Comparison of ENCODE assay signal across 9 cellular contexts in genomic region chr11:66266378-66267038, GRCh38. TPM values are rescaled to one million over a fixed set of nuclear protein-coding genes. Genes with fewer than 3 reads are reported as not detected.
DNase-seq lines count a peak whose midpoint lies in the region; ATAC-seq and TF ChIP-seq lines count a peak whose summit lies in the region.
"Had no signal": no experiment of that assay in that cellular context is flagged by ENCODE, and none has a peak within 500 bp of the region (broad histone marks: within the 10 kb centered on the region; RNA-seq: fewer than 3 reads in every experiment).

No MANE protein-coding gene starts in this region.

- peak overlapping the region; percentile 73 for H3K4me2 ChIP-seq in GM23338
- peak overlapping the region; percentile 96 for H3K4me2 ChIP-seq in skeletal muscle satellite cell (ENCODE audit: low read length)

- DNase-seq in GM23338 (ENCODE audit: low spot score) (no peak), WERI-Rb-1 (no peak), fibroblast of the aortic adventitia (ENCODE audit: low read depth) (no peak), GF-D8 (lab: John Stamatoyannopoulos, UW) (no peak), NCI-H748 treated with DMSO at 0.1 percent for 48 hours (lab: John Stamatoyannopoulos, UW) (no peak), HuH-7 (ENCODE audit: low spot score) (no peak)
- DNase-seq: NCI-H2171 had no signal

- H3F3A ChIP-seq in GM23338 (replicated peaks; ENCODE audit: low read depth), result 0 out of 2 replicates have a peak, but pooled peaks cover 14% of the 10 kb centered on the region

- H3K4me1 ChIP-seq in GM23338 (ENCODE audit: insufficient read depth) (no peaks in the 10 kb centered on the region), skeletal muscle satellite cell (ENCODE audit: control insufficient read depth, insufficient read depth, low read length) (peaks cover 22% of the 10 kb centered on the region)

- H4K20me1 ChIP-seq in GM23338 (replicated peaks; ENCODE audit: insufficient read depth), result peaks cover 7% of the 10 kb centered on the region

- H3K4me1 Mint-ChIP-seq in GM23338, result peaks cover 16% of the 10 kb centered on the region

- H3K27ac ChIP-seq in GM23338 (ENCODE audit: low read depth) (peak overlapping the region; percentile 79; the same call in 1 of the 2 replicates), WERI-Rb-1 (peak overlapping the region; percentile 65)

- no peaks in the 10 kb centered on the region for H3K27me3 ChIP-seq in GM23338 (ENCODE audit: insufficient read depth)
- H3K27me3 ChIP-seq in WERI-Rb-1 (ENCODE audit: insufficient read depth, low read depth, severe bottlenecking), result no peaks in the 10 kb centered on the region
- no peaks in the 10 kb centered on the region for H3K27me3 ChIP-seq in skeletal muscle satellite cell (ENCODE audit: control insufficient read depth, insufficient read depth, low read length)

- peaks cover 10% of the 10 kb centered on the region for H3K27me3 Mint-ChIP-seq in GM23338 (ENCODE audit: insufficient read depth, low read depth, poor library complexity)

- H2AFZ ChIP-seq in GM23338, result no peak overlapping the region

- H3K27ac Mint-ChIP-seq in GM23338, result no peak overlapping the region

- H3K9me3 ChIP-seq in WERI-Rb-1 (ENCODE audit: severe bottlenecking) (no peaks in the 10 kb centered on the region), skeletal muscle satellite cell (replicated peaks; ENCODE audit: low read length) (no peaks in the 10 kb centered on the region)

- TF ChIP-seq CTCF in GM23338 (conservative IDR thresholded peaks at IDR 0.05; ENCODE audit: low read depth in 2 of 2) (no peak), WERI-Rb-1 (IDR thresholded peaks at IDR 0.05; ENCODE audit: low read depth, low read length) (no peak), fibroblast of the aortic adventitia (IDR thresholded peaks at IDR 0.05; ENCODE audit: insufficient read depth, low read length) (no peak)

- H3K36me3 Mint-ChIP-seq in GM23338 (ENCODE audit: low read depth), result peaks cover 31% of the 10 kb centered on the region

- no peaks in the 10 kb centered on the region for H3K36me3 ChIP-seq in GM23338 (ENCODE audit: insufficient read depth)
- H3K36me3 ChIP-seq in WERI-Rb-1, result peaks cover 60% of the 10 kb centered on the region
- H3K36me3 ChIP-seq in skeletal muscle satellite cell (ENCODE audit: insufficient read depth, low read length), result peaks cover 52% of the 10 kb centered on the region

- no peaks in the 10 kb centered on the region for H3K9me3 Mint-ChIP-seq in GM23338

- peaks cover 20% of the 10 kb centered on the region for H3K79me2 ChIP-seq in GM23338 (replicated peaks; ENCODE audit: insufficient read depth)

- peak overlapping the region; percentile 93 for H3K4me3 Mint-ChIP-seq in GM23338

- no peaks in the 10 kb centered on the region for H3K9me2 ChIP-seq in GM23338 (ENCODE audit: insufficient read depth)

- H3K4me3 ChIP-seq in GM23338 (peak overlapping the region; percentile 95), WERI-Rb-1 (ENCODE audit: low read depth, low read length) (no peak overlapping the region), fibroblast of the aortic adventitia (ENCODE audit: low read depth, low read length) (peak overlapping the region; percentile 68), skeletal muscle satellite cell (ENCODE audit: low read length) (peak overlapping the region; percentile 82)

- peak overlapping the region; percentile 98 for H3K9ac ChIP-seq in skeletal muscle satellite cell (ENCODE audit: low read depth, low read length)

- ATAC-seq in GM23338 (no peak), GM18870 (IDR thresholded peaks at IDR 0.05; ENCODE audit: unreplicated experiment) (no peak)

TF ChIP-seq in GM23338, 12 proteins besides CTCF, POLR2A, EP300 and RAD21 (continues in another document):
- TF ChIP-seq EZH2 (IDR thresholded peaks at IDR 0.05; ENCODE audit: low read depth, unreplicated experiment) (no peak), POLR2AphosphoS5 (IDR thresholded peaks at IDR 0.05; ENCODE audit: low read depth) (no peak), STAT1 (IDR thresholded peaks at IDR 0.05; ENCODE audit: unreplicated experiment) (no peak), CREB1 (CRISPR knock-in tag; IDR thresholded peaks at IDR 0.05; ENCODE audit: low read depth) (no peak), NANOG (IDR thresholded peaks at IDR 0.05; ENCODE audit: borderline replicate concordance) (no peak), JUNB (IDR thresholded peaks at IDR 0.05; ENCODE audit: unreplicated experiment) (no peak)

RNA-seq across cellular contexts. Expression of gene RAB1B, which starts 1.9 kb away (rescaled TPM):
- total RNA-seq in GM23338 (2014; rRNA removed; shearing (Covaris generic)), result 92.7 and 99.6 TPM in 2 replicates
- 30.3 and 30.5 TPM in 2 replicates for polyA plus RNA-seq in GM23338 (2016; fragmentation: Nextera tagmentation; extraction: Ambion mirVana)
- total RNA-seq in fibroblast of the aortic adventitia (ENCODE audit: low replicate concordance), result 69.1 and 85.1 TPM in 2 replicates
- total RNA-seq in skeletal muscle satellite cell (2012; rRNA removed), result 77.3 and 92.0 TPM in 2 replicates

RNA-seq across cellular contexts. Expression of gene KLC2, which starts 9.0 kb away (rescaled TPM):
- 31.1 and 40.4 TPM in 2 replicates for total RNA-seq in GM23338 (2014; rRNA removed; shearing (Covaris generic))
- 17.8 and 18.3 TPM in 2 replicates for polyA plus RNA-seq in GM23338 (2016; fragmentation: Nextera tagmentation; extraction: Ambion mirVana)
- total RNA-seq in fibroblast of the aortic adventitia (ENCODE audit: low replicate concordance), result 11.5 and 15.9 TPM in 2 replicates
- 15.1 and 17.0 TPM in 2 replicates for total RNA-seq in skeletal muscle satellite cell (2012; rRNA removed)

RNA-seq across cellular contexts. Expression of gene CNIH2, which starts 11.5 kb away (rescaled TPM):
- 9.2 and 10.8 TPM in 2 replicates for total RNA-seq in GM23338 (2014; rRNA removed; shearing (Covaris generic))
- polyA plus RNA-seq in GM23338 (2016; fragmentation: Nextera tagmentation; extraction: Ambion mirVana), result 4.3 and 7.9 TPM in 2 replicates
- 1.1 TPM in 1 of 2 replicates, not detected in the other for total RNA-seq in fibroblast of the aortic adventitia (ENCODE audit: low replicate concordance)
- 1.3 TPM in 1 of 2 replicates, not detected in the other for total RNA-seq in skeletal muscle satellite cell (2012; rRNA removed)

RNA-seq across cellular contexts. Expression of gene YIF1A, which starts 22.4 kb away (rescaled TPM):
- total RNA-seq in GM23338 (2014; rRNA removed; shearing (Covaris generic)), result 75.0 and 87.0 TPM in 2 replicates
- polyA plus RNA-seq in GM23338 (2016; fragmentation: Nextera tagmentation; extraction: Ambion mirVana), result 71.5 and 75.6 TPM in 2 replicates
- 35.0 and 119 TPM in 2 replicates for total RNA-seq in fibroblast of the aortic adventitia (ENCODE audit: low replicate concordance)
- 181 and 287 TPM in 2 replicates for total RNA-seq in skeletal muscle satellite cell (2012; rRNA removed)

RNA-seq across cellular contexts. Expression of gene TMEM151A, which starts 25.2 kb away (rescaled TPM):
- 4.4 and 5.0 TPM in 2 replicates for total RNA-seq in GM23338 (2014; rRNA removed; shearing (Covaris generic))
- 1.0 and 1.2 TPM in 2 replicates for polyA plus RNA-seq in GM23338 (2016; fragmentation: Nextera tagmentation; extraction: Ambion mirVana)
- total RNA-seq in fibroblast of the aortic adventitia (ENCODE audit: low replicate concordance), result 0.27 and 0.41 TPM in 2 replicates
- total RNA-seq in skeletal muscle satellite cell (2012; rRNA removed), result 0.22 TPM in 1 of 2 replicates, not detected in the other
